15 cellular contexts compared by ENCODE assay signal in the genomic region with DNA sequence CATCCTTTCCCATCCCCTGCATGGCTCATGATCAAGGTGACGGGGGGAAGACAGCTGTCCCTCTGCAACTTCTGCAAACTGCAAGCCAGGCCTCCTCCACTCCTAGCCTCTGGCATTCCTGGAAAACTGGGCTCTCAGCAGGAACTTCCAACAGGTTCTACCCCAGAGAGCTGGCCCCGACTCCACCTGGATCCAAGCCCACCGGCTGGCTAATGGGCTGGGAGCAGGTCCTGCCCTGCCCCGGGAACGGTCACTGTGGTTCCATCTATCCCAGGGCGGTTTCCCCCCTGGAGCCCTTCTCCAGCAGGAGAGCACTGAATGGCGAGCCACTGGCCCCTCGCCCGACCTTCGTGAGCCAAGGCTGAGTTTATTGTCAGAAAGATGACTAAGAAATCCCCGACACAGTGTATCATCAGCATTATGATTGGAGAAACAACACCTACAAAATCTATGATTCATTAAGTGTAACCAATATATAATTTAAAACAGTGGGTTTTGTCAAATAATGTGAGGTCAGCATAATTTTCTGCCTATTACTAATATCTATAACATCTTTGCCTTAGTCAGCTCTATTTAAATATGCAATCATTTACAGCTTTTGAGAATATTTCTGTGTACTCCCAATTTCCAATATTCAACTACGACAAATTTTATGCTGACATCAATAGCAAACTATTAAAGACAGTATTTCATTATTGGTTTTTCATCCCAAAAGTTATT.
A peak's percentile ranks its signal among the peaks of the same experiment; 100 is the strongest.
DNase-seq lines count a peak whose midpoint lies in the region; TF ChIP-seq lines count a peak whose summit lies in the region.
"Had no signal": no experiment of that assay in that cellular context is flagged by ENCODE, and none has a peak within 500 bp of the region (broad histone marks: within the 10 kb centered on the region; RNA-seq: fewer than 3 reads in every experiment).

No MANE protein-coding gene starts in this region.

- H3K9me3 ChIP-seq in MG63 (no peaks in the 10 kb centered on the region), suprapubic skin (no peaks in the 10 kb centered on the region)

- peaks cover 7% of the 10 kb centered on the region for H3K27me3 Mint-ChIP-seq in glutamatergic neuron (ENCODE audit: unreplicated experiment)
- peaks cover 1% of the 10 kb centered on the region for H3K27me3 Mint-ChIP-seq in activated naive CD4-positive, alpha-beta T cell treated with anti-CD3 and anti-CD28 coated beads for 36 hours (ENCODE audit: low read depth)

- in situ Hi-C loops in G401 (cut with HindIII; ENCODE audit: low sequenced_read_pairs), result no loop called here

- CTCF ChIA-PET in activated naive CD4-positive, alpha-beta T cell treated with anti-CD3 and anti-CD28 coated beads for 36 hours (lab: Charles Lee), result no interaction called here

- TF ChIP-seq EP300 in suprapubic skin (IDR thresholded peaks at IDR 0.05), result no peak

- no peak overlapping the region for H3K4me3 ChIP-seq in MG63
- no peak overlapping the region for H3K4me3 ChIP-seq in suprapubic skin
- H3K4me3 ChIP-seq: PC-9 had no signal

- H3K4me1 Mint-ChIP-seq in glutamatergic neuron (ENCODE audit: low read depth, unreplicated experiment), result no peaks in the 10 kb centered on the region
- H3K4me1 Mint-ChIP-seq in activated naive CD4-positive, alpha-beta T cell treated with anti-CD3 and anti-CD28 coated beads for 36 hours (ENCODE audit: low read depth), result no peaks in the 10 kb centered on the region
- H3K4me1 Mint-ChIP-seq: IgD-negative memory B cell had no signal

- H3K27ac ChIP-seq in suprapubic skin, result no peak overlapping the region
- H3K27ac ChIP-seq: PC-9 had no signal

- H3K27me3 ChIP-seq in MG63 (no peaks in the 10 kb centered on the region), suprapubic skin (peaks cover 23% of the 10 kb centered on the region)

- intact Hi-C loops in activated naive CD4-positive, alpha-beta T cell treated with anti-CD3 and anti-CD28 coated beads for 36 hours (cut with micrococcal nuclease), result no loop called here

- peaks cover 7% of the 10 kb centered on the region for H3K4me1 ChIP-seq in suprapubic skin

- no peak overlapping the region for H3K4me3 Mint-ChIP-seq in glutamatergic neuron (ENCODE audit: unreplicated experiment)
- H3K4me3 Mint-ChIP-seq in activated naive CD4-positive, alpha-beta T cell treated with anti-CD3 and anti-CD28 coated beads for 36 hours, result no peak overlapping the region
- H3K4me3 Mint-ChIP-seq: IgD-negative memory B cell had no signal

- H3K36me3 Mint-ChIP-seq in glutamatergic neuron (ENCODE audit: unreplicated experiment), result no peaks in the 10 kb centered on the region
- no peaks in the 10 kb centered on the region for H3K36me3 Mint-ChIP-seq in activated naive CD4-positive, alpha-beta T cell treated with anti-CD3 and anti-CD28 coated beads for 36 hours (ENCODE audit: low read depth)
- H3K36me3 Mint-ChIP-seq: IgD-negative memory B cell had no signal

- DNase-seq in G401 (ENCODE audit: low spot score), result peak; percentile 40
- DNase-seq in MG63, result peak; percentile 74
- DNase-seq in glutamatergic neuron, result peak; percentile 6
- peak; percentile 29 to 57 for DNase-seq in suprapubic skin (ENCODE audit: low spot score in 2 of 2)
- no peak for DNase-seq in activated naive CD4-positive, alpha-beta T cell treated with anti-CD3 and anti-CD28 coated beads for 36 hours
- no peak for DNase-seq in NOMO-1 treated with DMSO at 0.1 percent for 48 hours (lab: John Stamatoyannopoulos, UW; ENCODE audit: unreplicated experiment)
- no peak for DNase-seq in NCI-H524 (lab: John Stamatoyannopoulos, UW)
- DNase-seq: ACHN, AML-193, COR-L47, NCI-H1930, NCI-H2171, NCI-H774, PC-9 had no signal

- H3K36me3 ChIP-seq in MG63 (no peaks in the 10 kb centered on the region), suprapubic skin (no peaks in the 10 kb centered on the region)

- no peak overlapping the region for H3K27ac Mint-ChIP-seq in glutamatergic neuron (ENCODE audit: unreplicated experiment)
- H3K27ac Mint-ChIP-seq in activated naive CD4-positive, alpha-beta T cell treated with anti-CD3 and anti-CD28 coated beads for 36 hours, result no peak overlapping the region
- H3K27ac Mint-ChIP-seq: IgD-negative memory B cell had no signal

- TF ChIP-seq CTCF in glutamatergic neuron (IDR thresholded peaks at IDR 0.05; ENCODE audit: partially characterized antibody, unreplicated experiment) (no peak), suprapubic skin (IDR thresholded peaks at IDR 0.05) (no peak)

- TF ChIP-seq POLR2A in suprapubic skin (IDR thresholded peaks at IDR 0.05), result no peak

- H3K9me3 Mint-ChIP-seq in glutamatergic neuron (ENCODE audit: unreplicated experiment), result peaks cover 9% of the 10 kb centered on the region
- H3K9me3 Mint-ChIP-seq in activated naive CD4-positive, alpha-beta T cell treated with anti-CD3 and anti-CD28 coated beads for 36 hours, result no peaks in the 10 kb centered on the region
- H3K9me3 Mint-ChIP-seq: IgD-negative memory B cell had no signal

- WGBS in suprapubic skin, result 49% methylated on average over 10 of the region's 12 CpGs

Comparison
In these comparisons a context has a peak if more than half of its experiments do, and no peak if none do; other contexts are left out.
1. DNase-seq: peak in G401 (single experiment), MG63 (single experiment), glutamatergic neuron (single experiment) and suprapubic skin (2 of 2); none in activated naive CD4-positive, alpha-beta T cell treated with anti-CD3 and anti-CD28 coated beads for 36 hours (single experiment), NOMO-1 treated with DMSO at 0.1 percent for 48 hours (single experiment) and NCI-H524 (0 of 2).